Comparison of ENCODE assay signal across 24 cellular contexts in the genomic region with DNA sequence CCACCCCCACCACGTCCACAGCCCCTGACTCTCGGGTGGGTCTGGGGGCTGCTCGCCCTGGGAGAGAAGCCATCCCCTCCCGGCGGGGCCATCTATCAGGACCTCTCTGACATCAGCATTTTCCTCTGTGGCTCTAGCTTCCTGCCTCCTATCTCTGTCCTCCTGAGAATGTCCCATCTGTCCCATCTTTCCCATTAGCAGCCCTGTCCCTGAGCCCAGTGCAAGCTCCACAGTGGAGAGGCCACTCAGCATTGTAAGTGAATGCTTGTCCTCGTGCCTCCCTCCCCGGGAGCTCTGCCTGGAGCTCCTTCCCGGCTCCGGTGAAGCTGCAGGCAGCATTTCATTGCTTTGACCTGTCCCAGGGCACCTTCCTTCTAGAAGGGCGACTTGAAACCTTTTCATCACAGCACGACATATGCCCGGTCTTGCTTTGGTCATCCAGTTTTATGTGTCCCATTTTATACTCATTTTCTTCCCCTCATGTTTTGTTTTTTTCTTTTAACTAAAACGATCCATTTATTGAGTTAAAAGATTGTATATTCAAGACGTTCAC. TPM values are rescaled to one million over a fixed set of nuclear protein-coding genes. Genes with fewer than 3 reads are reported as not detected.
A peak's percentile ranks its signal among the peaks of the same experiment; 100 is the strongest.
DNase-seq lines count a peak whose midpoint lies in the region; ATAC-seq, FAIRE-seq and TF ChIP-seq lines count a peak whose summit lies in the region.
"Had no signal": no experiment of that assay in that cellular context is flagged by ENCODE, and none has a peak within 500 bp of the region (broad histone marks: within the 10 kb centered on the region; RNA-seq: fewer than 3 reads in every experiment).

No MANE protein-coding gene starts in this region.

- CTCF ChIA-PET in PC-3 (lab: Charles Lee) = no interaction called here

- H2AK5ac ChIP-seq in trophoblast cell (ENCODE audit: low read length) = no peak overlapping the region

- H3K4ac ChIP-seq in trophoblast cell (ENCODE audit: low read depth, low read length) = no peak overlapping the region

- H3K14ac ChIP-seq in trophoblast cell (ENCODE audit: low read length) = no peak overlapping the region

- no peaks in the 10 kb centered on the region for H3F3A ChIP-seq in PC-3 (ENCODE audit: low read length, unreplicated experiment)

- H3K4me2 ChIP-seq in PC-3 (ENCODE audit: low read length) = no peak overlapping the region
- no peak overlapping the region for H3K4me2 ChIP-seq in trophoblast cell (ENCODE audit: low read length)

- H3K4me3 ChIP-seq in SK-N-MC (no peak overlapping the region), PC-3 (ENCODE audit: low read length) (no peak overlapping the region), trophoblast cell (ENCODE audit: low read depth, low read length) (no peak overlapping the region), foreskin fibroblast (ENCODE audit: low read depth in 1 of 2, low read length in 2 of 2) (no peak overlapping the region)
- H3K4me3 ChIP-seq: SJSA1 had no signal

- no peak overlapping the region for H2BK5ac ChIP-seq in trophoblast cell (ENCODE audit: low read depth, low read length, poor library complexity)

- intact Hi-C loops in PC-3 (cut with micrococcal nuclease) = no loop called here

- ATAC-seq in PC-3 = no peak
- ATAC-seq: Right ventricle myocardium inferior had no signal

- POLR2A ChIA-PET in PC-3 (lab: Charles Lee; ENCODE audit: unreplicated experiment) = no interaction called here

- H3K9ac ChIP-seq in SK-N-MC (ENCODE audit: insufficient read length) (no peak overlapping the region), PC-3 (ENCODE audit: low read length) (no peak overlapping the region), trophoblast cell (ENCODE audit: low read length) (no peak overlapping the region)

- no peaks in the 10 kb centered on the region for H3K27me3 ChIP-seq in PC-3 (ENCODE audit: low read length)
- no peaks in the 10 kb centered on the region for H3K27me3 ChIP-seq in trophoblast cell (ENCODE audit: insufficient read depth, low read length)
- H3K27me3 ChIP-seq: SJSA1 had no signal

- H3K4me3 Mint-ChIP-seq in glutamatergic neuron (ENCODE audit: unreplicated experiment) = peak overlapping the region; percentile 45
- H3K4me3 Mint-ChIP-seq: CD8-positive, alpha-beta memory T cell had no signal

- BruUV-seq in PC-3 (replicated peaks; lab: Mats Ljungman, UMichigan) = no TSS peak

- no peak overlapping the region for H2BK120ac ChIP-seq in trophoblast cell (ENCODE audit: insufficient read depth, low read length, poor library complexity)

- peaks cover 19% of the 10 kb centered on the region for H3K4me1 Mint-ChIP-seq in glutamatergic neuron (ENCODE audit: low read depth, unreplicated experiment)

- H3K9me3 Mint-ChIP-seq in glutamatergic neuron (ENCODE audit: unreplicated experiment) = peaks cover 4% of the 10 kb centered on the region
- H3K9me3 Mint-ChIP-seq: CD8-positive, alpha-beta memory T cell had no signal

- H3K27ac ChIP-seq in SK-N-MC (peak overlapping the region; percentile 19; the same call in 1 of the 2 replicates), PC-3 (ENCODE audit: low read length) (no peak overlapping the region), trophoblast cell (ENCODE audit: low read depth, low read length) (no peak overlapping the region)
- H3K27ac ChIP-seq: C4-2B, SJSA1 had no signal

- no peaks in the 10 kb centered on the region for H3K9me2 ChIP-seq in PC-3 (replicated peaks; ENCODE audit: low read length)

- no peak overlapping the region for H4K12ac ChIP-seq in trophoblast cell (ENCODE audit: low read depth, low read length)

- DNase-seq in NCI-H82 (lab: John Stamatoyannopoulos, UW) = peak; percentile 7
- DNase-seq in NCI-H82 treated with DMSO at 0.1 percent for 48 hours (lab: John Stamatoyannopoulos, UW; ENCODE audit: unreplicated experiment) = no peak
- no peak for DNase-seq in SK-N-MC (ENCODE audit: low read depth, low spot score)
- peak; percentile 64 for DNase-seq in glutamatergic neuron
- no peak for DNase-seq in urothelium cell line (ENCODE audit: low spot score)
- DNase-seq in PC-3 = no peak
- no peak for DNase-seq in trophoblast cell
- no peak for DNase-seq in foreskin fibroblast
- DNase-seq: 8988T; AML-193; CD8-positive, alpha-beta memory T cell; GDM1; GOT3; IMR-90; NCI-H1105; NCI-H146; NCI-H2029; NCI-H2171; NCI-H446 treated with DMSO at 0.1 percent for 48 hours had no signal

- no peaks in the 10 kb centered on the region for H3K79me2 ChIP-seq in PC-3 (ENCODE audit: low read length)
- H3K79me2 ChIP-seq in trophoblast cell (ENCODE audit: control insufficient read depth, insufficient read depth, low read length, poor library complexity) = no peaks in the 10 kb centered on the region

- FAIRE-seq in urothelium cell line (lab: Jason Lieb, UNC) = peak; percentile 65
- FAIRE-seq: GM19239 had no signal

- no peak overlapping the region for H4K91ac ChIP-seq in trophoblast cell (ENCODE audit: low read depth, low read length)

- no peak overlapping the region for H4K8ac ChIP-seq in trophoblast cell (ENCODE audit: low read depth, low read length)

- H3K9me3 ChIP-seq in SK-N-MC (ENCODE audit: low read depth, low read length) = no peaks in the 10 kb centered on the region
- no peaks in the 10 kb centered on the region for H3K9me3 ChIP-seq in PC-3 (ENCODE audit: low read length)
- peaks cover 10% of the 10 kb centered on the region for H3K9me3 ChIP-seq in trophoblast cell (ENCODE audit: insufficient read depth, low read depth, low read length)

- H4K20me1 ChIP-seq in PC-3 (ENCODE audit: low read length) = no peaks in the 10 kb centered on the region

- no CpG with 5 or more reads among the region's 14 CpGs for WGBS in trophoblast cell (ENCODE audit: extremely low coverage, insufficient coverage, insufficient read length)

- peaks cover 6% of the 10 kb centered on the region for H3K27me3 Mint-ChIP-seq in glutamatergic neuron (ENCODE audit: unreplicated experiment)

- no peaks in the 10 kb centered on the region for H3K36me3 ChIP-seq in SK-N-MC (ENCODE audit: insufficient read depth, low read length)
- H3K36me3 ChIP-seq in PC-3 (ENCODE audit: low read depth, low read length) = no peaks in the 10 kb centered on the region
- H3K36me3 ChIP-seq in trophoblast cell (ENCODE audit: control insufficient read depth in 1 of 2, insufficient read depth in 2 of 2, low read length in 2 of 2) = no peaks in the 10 kb centered on the region
- H3K36me3 ChIP-seq: SJSA1 had no signal

- H2AFZ ChIP-seq in PC-3 (ENCODE audit: low read length) (no peak overlapping the region), trophoblast cell (ENCODE audit: insufficient read depth, low read length, poor library complexity) (no peak overlapping the region)

- H3K36me3 Mint-ChIP-seq in glutamatergic neuron (ENCODE audit: unreplicated experiment) = no peaks in the 10 kb centered on the region
- H3K36me3 Mint-ChIP-seq: CD8-positive, alpha-beta memory T cell had no signal

- H3K4me1 ChIP-seq in PC-3 (ENCODE audit: insufficient read depth, low read length) = no peaks in the 10 kb centered on the region
- no peaks in the 10 kb centered on the region for H3K4me1 ChIP-seq in trophoblast cell (ENCODE audit: control insufficient read depth in 1 of 2, insufficient read depth in 2 of 2, low read length in 2 of 2)
- H3K4me1 ChIP-seq: SJSA1 had no signal

- H3K18ac ChIP-seq in trophoblast cell (ENCODE audit: low read length) = no peak overlapping the region

- H3K23ac ChIP-seq in trophoblast cell (ENCODE audit: low read length) = no peak overlapping the region

- no peak overlapping the region for H2BK12ac ChIP-seq in trophoblast cell (ENCODE audit: low read length)

- peak overlapping the region; percentile 56 for H3K27ac Mint-ChIP-seq in glutamatergic neuron (ENCODE audit: unreplicated experiment)
- H3K27ac Mint-ChIP-seq: CD8-positive, alpha-beta memory T cell had no signal

- no peaks in the 10 kb centered on the region for H3K79me1 ChIP-seq in trophoblast cell (ENCODE audit: low read length)

- TF ChIP-seq CTCF in glutamatergic neuron (IDR thresholded peaks at IDR 0.05; ENCODE audit: partially characterized antibody, unreplicated experiment) = no peak
- no peak for TF ChIP-seq CTCF in PC-3 (conservative IDR thresholded peaks at IDR 0.05; ENCODE audit: low read depth, low read length)
- no peak for TF ChIP-seq CTCF in foreskin fibroblast (IDR thresholded peaks at IDR 0.05; ENCODE audit: low read depth, low read length)

RNA-seq across cellular contexts. Expression of a gene that starts 49.7 kb away (rescaled TPM):
- 38.3 TPM for total RNA-seq in glutamatergic neuron (ENCODE audit: unreplicated experiment)
- 10.4 and 12.2 TPM in 2 replicates for total RNA-seq in PC-3 (2014; rRNA removed)
- 10.4 and 11.7 TPM in 2 replicates for polyA plus RNA-seq in trophoblast cell (2013)
- total RNA-seq: OCI-LY7 had no signal

Comparison
In these comparisons a context has a peak if more than half of its experiments do, and no peak if none do; other contexts are left out.
1. DNase-seq: peak in NCI-H82 (single experiment) and glutamatergic neuron (single experiment); none in NCI-H82 treated with DMSO at 0.1 percent for 48 hours (single experiment), SK-N-MC (single experiment), urothelium cell line (single experiment), PC-3 (single experiment), trophoblast cell (0 of 2) and foreskin fibroblast (0 of 2).